8 cellular contexts compared by ENCODE assay signal in genomic region chr22:25896592-25896991, GRCh38.
"Had no signal": no experiment of that assay in that cellular context is flagged by ENCODE, and none has a peak within 500 bp of the region (broad histone marks: within the 10 kb centered on the region; RNA-seq: fewer than 3 reads in every experiment).

No MANE protein-coding gene starts in this region.

- H3K4me1 Mint-ChIP-seq: IgD-negative memory B cell had no signal

- DNase-seq: IMR-90, KBM-7, KG1 had no signal

- H3K27ac ChIP-seq: HL-60, KMS-11 had no signal

- H3K4me2 ChIP-seq: KMS-11 had no signal

- H3K4me3 Mint-ChIP-seq: IgD-negative memory B cell had no signal

- H3K4me3 ChIP-seq: K562 had no signal

- H3K9ac ChIP-seq: KMS-11 had no signal

- H3K27ac Mint-ChIP-seq: IgD-negative memory B cell had no signal

- H3K9me3 Mint-ChIP-seq: IgD-negative memory B cell had no signal

- ATAC-seq: HepG2, K562 had no signal
